In genomic region chr4:63430105-63430504, GRCh38 we compare ENCODE assay signal across 20 cellular contexts.
DNase-seq lines count a peak whose midpoint lies in the region; TF ChIP-seq lines count a peak whose summit lies in the region.
"Had no signal": no experiment of that assay in that cellular context is flagged by ENCODE, and none has a peak within 500 bp of the region (broad histone marks: within the 10 kb centered on the region; RNA-seq: fewer than 3 reads in every experiment).

No MANE protein-coding gene starts in this region.

- no peaks in the 10 kb centered on the region for H3K36me3 Mint-ChIP-seq in MCF 10A (ENCODE audit: insufficient read depth, unreplicated experiment)
- H3K36me3 Mint-ChIP-seq: CD8-positive, alpha-beta T cell; IgD-negative memory B cell had no signal

- H3K27ac Mint-ChIP-seq in MCF 10A (ENCODE audit: low read depth, unreplicated experiment) = no peak overlapping the region
- H3K27ac Mint-ChIP-seq: B cell; CD8-positive, alpha-beta T cell; HFFc6; IgD-negative memory B cell had no signal

- H3K4me1 Mint-ChIP-seq in MCF 10A (ENCODE audit: insufficient read depth, unreplicated experiment) = peaks cover 5% of the 10 kb centered on the region
- H3K4me1 Mint-ChIP-seq: B cell, IgD-negative memory B cell had no signal

- CTCF ChIA-PET in MCF 10A (lab: Yijun Ruan, JAX) = no interaction called here

- DNase-seq in MCF 10A (ENCODE audit: unreplicated experiment) (peak; percentile 14), breast epithelium (ENCODE audit: low spot score in 2 of 2) (no peak), RKO (ENCODE audit: low spot score) (peak; percentile 50), glomerular visceral epithelial cell (ENCODE audit: extremely low spot score) (peak; percentile 2), occipital lobe (lab: John Stamatoyannopoulos, UW) (no peak), MG63 (no peak)
- DNase-seq in activated CD8-positive, alpha-beta memory T cell treated with anti-CD3 and anti-CD28 coated beads, Interleukin-2, amount 50 U/mL, for 4 hours = no peak
- DNase-seq: Calu3; CD8-positive, alpha-beta T cell; DMS 273 treated with DMSO at 0.1 percent for 48 hours; DMS53; GDM1; GOT3; H7; HFFc6; KBM-7 had no signal

- no TSS peak for BruUV-seq in MCF 10A (replicated peaks; lab: Mats Ljungman, UMichigan)

- no peaks in the 10 kb centered on the region for H3K4me1 ChIP-seq in breast epithelium
- H3K4me1 ChIP-seq: BLaER1 treated with 17β-estradiol and CSF1 and Interleukin-3, amounts not matched to agents 10 nM and 100 nM had no signal

- H3K9me3 ChIP-seq in breast epithelium (no peaks in the 10 kb centered on the region), MG63 (no peaks in the 10 kb centered on the region)
- H3K9me3 ChIP-seq: BLaER1 treated with 17β-estradiol and CSF1 and Interleukin-3, amounts not matched to agents 10 nM and 100 nM had no signal

- no peaks in the 10 kb centered on the region for H3K27me3 Mint-ChIP-seq in MCF 10A (ENCODE audit: insufficient read depth, unreplicated experiment)
- H3K27me3 Mint-ChIP-seq: B cell, IgD-negative memory B cell had no signal

- intact Hi-C loops in MCF 10A (cut with micrococcal nuclease) (no loop called here), breast epithelium (cut with DNase I; ENCODE audit: low total_unique reads) (no loop called here)

- TF ChIP-seq POLR2A in breast epithelium (IDR thresholded peaks at IDR 0.05) = no peak

- H3K27ac ChIP-seq in breast epithelium = no peak overlapping the region
- H3K27ac ChIP-seq: 22Rv1; BLaER1 treated with 17β-estradiol and CSF1 and Interleukin-3, amounts not matched to agents 10 nM and 100 nM had no signal

- H3K9me3 Mint-ChIP-seq in MCF 10A (ENCODE audit: unreplicated experiment) = no peaks in the 10 kb centered on the region

- no peak overlapping the region for H3K4me3 Mint-ChIP-seq in MCF 10A (ENCODE audit: unreplicated experiment)
- H3K4me3 Mint-ChIP-seq: B cell; CD8-positive, alpha-beta T cell; HFFc6; IgD-negative memory B cell had no signal

- no peaks in the 10 kb centered on the region for H3K27me3 ChIP-seq in breast epithelium
- no peaks in the 10 kb centered on the region for H3K27me3 ChIP-seq in MG63
- H3K27me3 ChIP-seq: BLaER1 treated with 17β-estradiol and CSF1 and Interleukin-3, amounts not matched to agents 10 nM and 100 nM had no signal

- TF ChIP-seq CTCF in MCF 10A (IDR thresholded peaks at IDR 0.05; ENCODE audit: unreplicated experiment) (no peak), breast epithelium (IDR thresholded peaks at IDR 0.05) (no peak)

- H3K36me3 ChIP-seq in breast epithelium = no peaks in the 10 kb centered on the region
- no peaks in the 10 kb centered on the region for H3K36me3 ChIP-seq in MG63
- H3K36me3 ChIP-seq: BLaER1 treated with 17β-estradiol and CSF1 and Interleukin-3, amounts not matched to agents 10 nM and 100 nM had no signal

- H3K4me3 ChIP-seq in breast epithelium (no peak overlapping the region), MG63 (no peak overlapping the region)
- H3K4me3 ChIP-seq: BLaER1 treated with 17β-estradiol and CSF1 and Interleukin-3, amounts not matched to agents 10 nM and 100 nM had no signal

- POLR2A ChIA-PET in MCF 10A (lab: Yijun Ruan, JAX) = no interaction called here

Comparison
In these comparisons a context has a peak if more than half of its experiments do, and no peak if none do; other contexts are left out.
1. DNase-seq: peak in MCF 10A (single experiment), RKO (single experiment) and glomerular visceral epithelial cell (single experiment); none in breast epithelium (0 of 2), occipital lobe (single experiment), activated CD8-positive, alpha-beta memory T cell treated with anti-CD3 and anti-CD28 coated beads, Interleukin-2, amount 50 U/mL, for 4 hours (single experiment) and MG63 (single experiment).